Comparison of ENCODE assay signal across 21 cellular contexts in genomic region chr12:88644946-88645702, GRCh38.
"Had no signal": no experiment of that assay in that cellular context is flagged by ENCODE, and none has a peak within 500 bp of the region (broad histone marks: within the 10 kb centered on the region; RNA-seq: fewer than 3 reads in every experiment).

No MANE protein-coding gene starts in this region.

- H3K36me3 ChIP-seq: ascending aorta, breast epithelium, esophagus muscularis mucosa, tibial artery, WERI-Rb-1 had no signal

- H3K27me3 ChIP-seq: ascending aorta, breast epithelium, esophagus muscularis mucosa, tibial artery had no signal

- H3K9me3 ChIP-seq: ascending aorta, breast epithelium, esophagus muscularis mucosa, tibial artery had no signal

- DNase-seq: activated CD4-positive, alpha-beta T cell treated with anti-CD3 and anti-CD28 coated beads for 1 hour; activated CD8-positive, alpha-beta memory T cell treated with anti-CD3 and anti-CD28 coated beads for 24 hours; activated CD8-positive, alpha-beta memory T cell treated with anti-CD3 and anti-CD28 coated beads, Interleukin-2, amount 50 U/mL, for 48 hours; activated effector memory CD4-positive, alpha-beta T cell treated with Interleukin-2 at 50 U/mL for 16 hours; activated naive CD4-positive, alpha-beta T cell treated with anti-CD3 and anti-CD28 coated beads, Interleukin-2, amount 10 ng/mL, durations not matched to agents 7 days and 5 days; activated T-cell treated with anti-CD3 and anti-CD28 coated beads, Interleukin-2, amount 50 U/mL, for 48 hours; effector CD4-positive, alpha-beta T cell; immature natural killer cell; kidney glomerular epithelial cell; left ventricle myocardium superior; occipital lobe; posterior cingulate gyrus; stimulated activated CD8-positive, alpha-beta memory T cell treated with anti-CD3 and anti-CD28 coated beads, Interleukin-4, amount 100 ng/mL, for 48 hours; stimulated activated naive CD4-positive, alpha-beta T cell treated with Interleukin-2 at 50 U/mL for 16 hours; substantia nigra; tibial artery; WERI-Rb-1 had no signal

- H3K27ac ChIP-seq: ascending aorta, breast epithelium, coronary artery, esophagus muscularis mucosa, tibial artery, WERI-Rb-1 had no signal

- H3K4me3 ChIP-seq: ascending aorta, breast epithelium, coronary artery, esophagus muscularis mucosa, tibial artery had no signal

- ATAC-seq: left ventricle myocardium superior had no signal

- H3K4me1 ChIP-seq: ascending aorta, breast epithelium, tibial artery had no signal
